17 cellular contexts compared by ENCODE assay signal in the genomic region with DNA sequence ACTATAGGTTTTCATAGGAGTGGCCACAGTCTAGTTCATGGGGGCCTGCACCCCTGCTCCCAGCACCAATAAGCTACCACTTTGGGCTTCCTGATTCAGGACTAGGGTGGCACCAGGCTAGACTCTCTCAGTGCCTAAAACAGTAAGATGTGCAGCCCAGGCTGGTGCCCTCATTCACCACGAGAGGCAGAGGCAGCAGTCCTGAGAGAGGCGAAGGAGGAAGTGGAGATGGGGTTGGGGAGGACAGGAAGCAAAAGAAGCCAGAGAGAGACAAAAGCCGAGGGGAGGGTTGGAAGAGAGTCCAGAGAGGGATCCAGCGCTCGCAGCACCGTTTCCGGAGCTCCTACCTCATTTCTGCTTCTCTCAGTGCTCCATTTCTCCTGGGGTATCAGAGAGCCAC.
"Had no signal": no experiment of that assay in that cellular context is flagged by ENCODE, and none has a peak within 500 bp of the region (broad histone marks: within the 10 kb centered on the region; RNA-seq: fewer than 3 reads in every experiment).

No MANE protein-coding gene starts in this region.

- H3K4me1 Mint-ChIP-seq: neural progenitor cell had no signal

- H3K4me2 ChIP-seq: neural progenitor cell had no signal

- ATAC-seq: activated CD8-positive, alpha-beta T cell treated with anti-CD3 and anti-CD28 coated beads, Interleukin-2, amount 10 ng/mL, durations not matched to agents 7 days and 5 days; esophagus mucosa; left cardiac atrium; lower lobe of right lung; pancreas; WTC11 had no signal

- H3K36me3 Mint-ChIP-seq: neural progenitor cell had no signal

- H3K4me3 ChIP-seq: cardiac muscle cell, lower lobe of right lung, neural progenitor cell, pancreas, testis had no signal

- H3K9me3 Mint-ChIP-seq: activated T-helper 1 cell treated with anti-CD3 and anti-CD28 coated beads, Interleukin-12 subunit alpha, Interleukin-12 subunit beta, Interleukin-2, Interleukin-4 antibody, amounts not matched to agents 30 ng/mL and 10 ng/mL and 1 ng/mL, durations not matched to agents 14 hours and 24 hours and 36 hours; stimulated activated naive CD8-positive, alpha-beta T cell treated with anti-CD3 and anti-CD28 coated beads, Interleukin-15, Interleukin-2, amounts not matched to agents 100 ng/mL and 50 ng/mL, for 24 hours had no signal

- H2AFZ ChIP-seq: neural progenitor cell had no signal

- H3K9ac ChIP-seq: neural progenitor cell had no signal

- H3K36me3 ChIP-seq: cardiac muscle cell, lower lobe of right lung, neural progenitor cell, pancreas had no signal

- H3K27me3 ChIP-seq: cardiac muscle cell, neural progenitor cell, pancreas, testis had no signal

- H3K27me3 Mint-ChIP-seq: stimulated activated naive CD8-positive, alpha-beta T cell treated with anti-CD3 and anti-CD28 coated beads, Interleukin-15, Interleukin-2, amounts not matched to agents 100 ng/mL and 50 ng/mL, for 24 hours had no signal

- H3K27ac ChIP-seq: cardiac muscle cell, lower lobe of right lung, neural progenitor cell, pancreas, testis had no signal

- H3K27ac Mint-ChIP-seq: activated CD8-positive, alpha-beta T cell treated with anti-CD3 and anti-CD28 coated beads, Interleukin-2, amount 10 ng/mL, durations not matched to agents 7 days and 5 days; activated T-helper 1 cell treated with anti-CD3 and anti-CD28 coated beads, Interleukin-12 subunit alpha, Interleukin-12 subunit beta, Interleukin-2, Interleukin-4 antibody, amounts not matched to agents 30 ng/mL and 10 ng/mL and 1 ng/mL, durations not matched to agents 14 hours and 24 hours and 36 hours; neural progenitor cell; stimulated activated naive CD8-positive, alpha-beta T cell treated with anti-CD3 and anti-CD28 coated beads, Interleukin-15, Interleukin-2, amounts not matched to agents 100 ng/mL and 50 ng/mL, for 24 hours; WTC11 had no signal

- H3K4me1 ChIP-seq: lower lobe of right lung, neural progenitor cell, pancreas, testis had no signal

- H3K4me3 Mint-ChIP-seq: activated CD8-positive, alpha-beta T cell treated with anti-CD3 and anti-CD28 coated beads, Interleukin-2, amount 10 ng/mL, durations not matched to agents 7 days and 5 days; activated T-helper 1 cell treated with anti-CD3 and anti-CD28 coated beads, Interleukin-12 subunit alpha, Interleukin-12 subunit beta, Interleukin-2, Interleukin-4 antibody, amounts not matched to agents 30 ng/mL and 10 ng/mL and 1 ng/mL, durations not matched to agents 14 hours and 24 hours and 36 hours; neural progenitor cell; stimulated activated naive CD8-positive, alpha-beta T cell treated with anti-CD3 and anti-CD28 coated beads, Interleukin-15, Interleukin-2, amounts not matched to agents 100 ng/mL and 50 ng/mL, for 24 hours; WTC11 had no signal

- H3K9me3 ChIP-seq: lower lobe of right lung, pancreas, testis had no signal

- DNase-seq: activated CD4-positive, alpha-beta T cell treated with anti-CD3 and anti-CD28 coated beads for 48 hours; activated CD8-positive, alpha-beta T cell treated with anti-CD3 and anti-CD28 coated beads, Interleukin-2, amount 10 ng/mL, durations not matched to agents 7 days and 5 days; activated naive CD4-positive, alpha-beta T cell; foreskin fibroblast; glutamatergic neuron; left cardiac atrium; lower lobe of right lung; midbrain; pancreas; stimulated activated CD4-positive, alpha-beta T cell treated with anti-CD3 and anti-CD28 coated beads, Interleukin-2, amount 100 ng/mL, for 48 hours; testis had no signal
